Comparison of ENCODE assay signal across 31 cellular contexts in genomic region chr3:138005627-138006026, GRCh38. TPM values are rescaled to one million over a fixed set of nuclear protein-coding genes. Genes with fewer than 3 reads are reported as not detected.
DNase-seq lines count a peak whose midpoint lies in the region; ATAC-seq, FAIRE-seq and TF ChIP-seq lines count a peak whose summit lies in the region.
"Had no signal": no experiment of that assay in that cellular context is flagged by ENCODE, and none has a peak within 500 bp of the region (broad histone marks: within the 10 kb centered on the region; RNA-seq: fewer than 3 reads in every experiment).

No MANE protein-coding gene starts in this region.

- POLR2A ChIA-PET in HepG2 (lab: Yijun Ruan, JAX), result no interaction called here
- POLR2A ChIA-PET in IMR-90 (lab: Charles Lee; ENCODE audit: unreplicated experiment), result no interaction called here
- POLR2A ChIA-PET in K562 (lab: Yijun Ruan, JAX), result interaction anchor here (1.1 kb wide), 1 partner anchor 9 kb away, joined by 3 read pairs; no protein-coding TSS in a partner anchor

- no peaks in the 10 kb centered on the region for H3K79me1 ChIP-seq in IMR-90 (ENCODE audit: low read depth in 1 of 2, low read length in 2 of 2)

- CTCF ChIA-PET in HepG2 (lab: Yijun Ruan, JAX; ENCODE audit: low intra/inter-chr PET ratio, low total read pairs), result no interaction called here
- CTCF ChIA-PET in IMR-90 (lab: Yijun Ruan, JAX), result no interaction called here
- CTCF ChIA-PET in K562 (lab: Yijun Ruan, JAX; ENCODE audit: low intra/inter-chr PET ratio), result no interaction called here

- no peak overlapping the region for H3K14ac ChIP-seq in IMR-90 (replicated peaks; ENCODE audit: low read depth, low read length)

- H3K4me3 ChIP-seq in HepG2 (replicated peaks in 1 of 3; ENCODE audit: insufficient read depth in 1 of 3, low read depth in 2 of 3, low read length in 3 of 3) (no peak overlapping the region), right lobe of liver (no peak overlapping the region), IMR-90 (ENCODE audit: insufficient read depth, low read depth, low read length) (no peak overlapping the region), K562 (no peak overlapping the region), stomach (peak overlapping the region in 1 of 4 donors; percentile 31), prostate gland (no peak overlapping the region)
- H3K4me3 ChIP-seq: BLaER1 had no signal

- no peak for TF ChIP-seq EP300 in HepG2 (IDR thresholded peaks at IDR 0.05; ENCODE audit: low read depth in 2 of 2, low read length in 2 of 2)
- no peak for TF ChIP-seq EP300 in HepG2 (CRISPR knock-in tag; IDR thresholded peaks at IDR 0.05; ENCODE audit: borderline replicate concordance)
- TF ChIP-seq EP300 in K562 (IDR thresholded peaks at IDR 0.05; ENCODE audit: low read length), result no peak
- TF ChIP-seq EP300 in stomach (IDR thresholded peaks at IDR 0.05), result no peak

- H2BK20ac ChIP-seq in IMR-90 (ENCODE audit: low read depth, low read length), result no peak overlapping the region

- H4K5ac ChIP-seq in IMR-90 (ENCODE audit: low read depth, low read length), result no peak overlapping the region

- H3K79me2 ChIP-seq in HepG2 (ENCODE audit: insufficient read depth, low read length) (no peaks in the 10 kb centered on the region), K562 (ENCODE audit: control insufficient read depth, insufficient read depth, low read length) (no peaks in the 10 kb centered on the region)

- TF ChIP-seq RAD21 in HepG2 (CRISPR knock-in tag; IDR thresholded peaks at IDR 0.05) (no peak), IMR-90 (IDR thresholded peaks at IDR 0.05; ENCODE audit: low read length) (no peak), K562 (CRISPR knock-in tag; conservative IDR thresholded peaks at IDR 0.05 in 1 of 2, IDR thresholded peaks at IDR 0.05 in 1 of 2) (no peak)

- in situ Hi-C loops in HepG2 (cut with HindIII; ENCODE audit: extremely low pct_ligation_motif_present, low pct_unique_long_range_greater_than_20kb), result no loop called here
- in situ Hi-C loops in IMR-90 (cut with MboI; ENCODE audit: low sequenced_read_pairs), result no loop called here
- in situ Hi-C loops in K562 (cut with MboI), result no loop called here

- no peak overlapping the region for H2BK120ac ChIP-seq in IMR-90 (ENCODE audit: low read depth, low read length)

- no peak overlapping the region for H3K23ac ChIP-seq in IMR-90 (ENCODE audit: low read depth, low read length)

- H2AFZ ChIP-seq in HepG2 (ENCODE audit: low read length) (no peak overlapping the region), IMR-90 (replicated peaks; ENCODE audit: low read length, poor library complexity) (no peak overlapping the region), K562 (ENCODE audit: low read depth, low read length) (no peak overlapping the region)

- no peak overlapping the region for H3K56ac ChIP-seq in IMR-90 (ENCODE audit: extremely low read depth, insufficient read depth, low read length)

- H2BK15ac ChIP-seq in IMR-90 (ENCODE audit: low read depth, low read length), result no peak overlapping the region

- H3K18ac ChIP-seq in IMR-90 (ENCODE audit: low read depth, low read length), result no peak overlapping the region

- no peak overlapping the region for H3K4me2 ChIP-seq in HepG2 (ENCODE audit: low read depth, low read length)
- no peak overlapping the region for H3K4me2 ChIP-seq in IMR-90 (ENCODE audit: low read depth, low read length)
- no peak overlapping the region for H3K4me2 ChIP-seq in K562 (ENCODE audit: insufficient read depth, low read length)
- H3K4me2 ChIP-seq: BLaER1 had no signal

- no peak overlapping the region for H3K9ac ChIP-seq in HepG2 (ENCODE audit: insufficient read depth, low read depth, low read length)
- H3K9ac ChIP-seq in IMR-90 (ENCODE audit: low read depth, low read length), result no peak overlapping the region
- no peak overlapping the region for H3K9ac ChIP-seq in K562 (ENCODE audit: insufficient read depth in 1 of 2, low read depth in 2 of 2, low read length in 2 of 2)
- H3K9ac ChIP-seq: BLaER1 had no signal

- H3K9me3 ChIP-seq in HepG2 (ENCODE audit: low read length) (no peaks in the 10 kb centered on the region), right lobe of liver (no peaks in the 10 kb centered on the region), IMR-90 (ENCODE audit: control insufficient read depth, insufficient read depth, low read length) (no peaks in the 10 kb centered on the region), K562 (replicated peaks; ENCODE audit: control insufficient read depth, insufficient read depth, low read depth, low read length) (no peaks in the 10 kb centered on the region), stomach (no peaks in the 10 kb centered on the region), prostate gland (no peaks in the 10 kb centered on the region)
- H3K9me3 ChIP-seq: BE2C, BLaER1 had no signal

- intact Hi-C loops in HepG2 (cut with micrococcal nuclease; ENCODE audit: unreplicated experiment), result no loop called here
- intact Hi-C loops in right lobe of liver (cut with DNase I), result no loop called here
- intact Hi-C loops in IMR-90 (cut with micrococcal nuclease), result no loop called here
- intact Hi-C loops in K562 (cut with micrococcal nuclease), result no loop called here
- intact Hi-C loops in stomach (cut with DNase I; ENCODE audit: low total_unique reads), result no loop called here
- intact Hi-C loops in prostate gland (cut with DNase I), result no loop called here

- no TSS peak for BruUV-seq in HepG2 (replicated peaks; lab: Mats Ljungman, UMichigan)
- BruUV-seq in IMR-90 (replicated peaks; lab: Mats Ljungman, UMichigan), result no TSS peak
- no TSS peak for BruUV-seq in K562 (replicated peaks; lab: Mats Ljungman, UMichigan)

- H3K4me1 ChIP-seq in HepG2 (ENCODE audit: insufficient read depth, low read length) (no peaks in the 10 kb centered on the region), right lobe of liver (no peaks in the 10 kb centered on the region), IMR-90 (ENCODE audit: control insufficient read depth, insufficient read depth, low read length) (no peaks in the 10 kb centered on the region), K562 (replicated peaks in 1 of 2; ENCODE audit: control insufficient read depth in 2 of 2, insufficient read depth in 2 of 2, low read length in 2 of 2) (peaks cover 0 to 8% of the 10 kb centered on the region in 2 experiments; a peak in 2 of 5 replicates), stomach (peaks cover 0 to 24% (median 6%) of the 10 kb centered on the region in 4 donors), prostate gland (replicated peaks) (no peaks in the 10 kb centered on the region)
- H3K4me1 ChIP-seq: BE2C, BLaER1 had no signal

- H4K20me1 ChIP-seq in HepG2 (ENCODE audit: insufficient read depth, low read length), result no peaks in the 10 kb centered on the region
- H4K20me1 ChIP-seq in IMR-90 (ENCODE audit: insufficient read depth, low read length), result no peaks in the 10 kb centered on the region
- no peaks in the 10 kb centered on the region for H4K20me1 ChIP-seq in K562 (replicated peaks; ENCODE audit: control insufficient read depth, insufficient read depth, low read length)
- H4K20me1 ChIP-seq: BLaER1 had no signal

- no peak for TF ChIP-seq CTCF in HepG2 (CRISPR knock-in tag; IDR thresholded peaks at IDR 0.05)
- no peak for TF ChIP-seq CTCF in right lobe of liver (IDR thresholded peaks at IDR 0.05)
- no peak for TF ChIP-seq CTCF in IMR-90 (conservative IDR thresholded peaks at IDR 0.05; ENCODE audit: low read depth, low read length)
- TF ChIP-seq CTCF in K562 (IDR thresholded peaks at IDR 0.05 in 2 of 3, conservative IDR thresholded peaks at IDR 0.05 in 1 of 3; ENCODE audit: insufficient read depth in 2 of 3, low read depth in 1 of 3, low read length in 3 of 3), result no peak
- no peak for TF ChIP-seq CTCF in stomach (IDR thresholded peaks at IDR 0.05)
- no peak for TF ChIP-seq CTCF in prostate gland (IDR thresholded peaks at IDR 0.05)

- no peak overlapping the region for H3K4ac ChIP-seq in IMR-90 (ENCODE audit: low read depth, low read length)

- H3K27ac ChIP-seq in HepG2 (ENCODE audit: extremely low read length, insufficient read depth, low read length) (no peak overlapping the region), right lobe of liver (no peak overlapping the region), IMR-90 (ENCODE audit: insufficient read depth, low read length) (no peak overlapping the region), K562 (ENCODE audit: extremely low read depth, low read depth, low read length) (no peak overlapping the region), stomach (peak overlapping the region in 4 of 5 donors; percentile 80 to 95 (median 88)), prostate gland (no peak overlapping the region)
- H3K27ac ChIP-seq: 22Rv1, BLaER1 had no signal

- TF ChIP-seq POLR2A in HepG2 (IDR thresholded peaks at IDR 0.05; ENCODE audit: insufficient read depth in 1 of 2, low read depth in 2 of 2, low read length in 2 of 2) (no peak), right lobe of liver (IDR thresholded peaks at IDR 0.05) (no peak), IMR-90 (IDR thresholded peaks at IDR 0.05; ENCODE audit: low read depth, low read length) (no peak), K562 (conservative IDR thresholded peaks at IDR 0.05) (no peak), stomach (IDR thresholded peaks at IDR 0.05) (no peak), prostate gland (IDR thresholded peaks at IDR 0.05) (no peak)

- ATAC-seq in HepG2, result no peak
- ATAC-seq in right lobe of liver, result no peak
- ATAC-seq in IMR-90 (ENCODE audit: low read depth), result no peak
- no peak for ATAC-seq in K562

- dilution Hi-C loops in IMR-90 (cut with HindIII; ENCODE audit: low sequenced_read_pairs, unreplicated experiment), result no loop called here

- H4K8ac ChIP-seq in IMR-90 (ENCODE audit: low read depth in 2 of 2, low read length in 2 of 2), result no peak overlapping the region

- H3K36me3 ChIP-seq in HepG2 (replicated peaks in 1 of 2; ENCODE audit: control insufficient read depth in 1 of 2, insufficient read depth in 2 of 2, low read length in 2 of 2) (no peaks in the 10 kb centered on the region), right lobe of liver (no peaks in the 10 kb centered on the region), IMR-90 (ENCODE audit: control insufficient read depth, insufficient read depth, low read length) (no peaks in the 10 kb centered on the region), K562 (ENCODE audit: control insufficient read depth, insufficient read depth, low read length) (no peaks in the 10 kb centered on the region), stomach (peaks cover 0 to 8% (median 6%) of the 10 kb centered on the region in 4 donors), prostate gland (no peaks in the 10 kb centered on the region)
- H3K36me3 ChIP-seq: BE2C, BLaER1 had no signal

- no peak for FAIRE-seq in HepG2 (lab: Jason Lieb, UNC)
- no peak for FAIRE-seq in K562 (lab: Jason Lieb, UNC)
- FAIRE-seq: GM12892, GM18507 had no signal

- H3K27me3 ChIP-seq in HepG2 (ENCODE audit: control insufficient read depth in 1 of 2, insufficient read depth in 2 of 2, low read length in 2 of 2) (no peaks in the 10 kb centered on the region; a peak in 1 of 5 replicates), right lobe of liver (no peaks in the 10 kb centered on the region), IMR-90 (ENCODE audit: control insufficient read depth, insufficient read depth, low read length) (no peaks in the 10 kb centered on the region), K562 (ENCODE audit: control insufficient read depth in 2 of 2, insufficient read depth in 2 of 2, low read length in 2 of 2) (peaks cover 0 to 2% of the 10 kb centered on the region in 2 experiments; a peak in 1 of 5 replicates), stomach (no peaks in the 10 kb centered on the region), prostate gland (replicated peaks; ENCODE audit: insufficient read depth) (no peaks in the 10 kb centered on the region)
- H3K27me3 ChIP-seq: BLaER1 had no signal

- DNase-seq in HepG2 (ENCODE audit: low spot score) (no peak), right lobe of liver (no peak), IMR-90 (no peak), K562 (ENCODE audit: extremely low read depth in 1 of 4, low spot score in 3 of 4) (no peak), stomach (no peak), NCI-H510A (lab: John Stamatoyannopoulos, UW) (no peak), dedifferentiated amniotic fluid mesenchymal stem cell (ENCODE audit: extremely low spot score) (no peak), prostate gland (ENCODE audit: low spot score) (no peak)
- DNase-seq: ACHN; BE2C; C1 segment of cervical spinal cord; CD4-positive, alpha-beta memory T cell; CD4-positive, CD25-positive, alpha-beta regulatory T cell; CD8-positive, alpha-beta memory T cell; COR-L47; DMS 273 treated with DMSO at 0.1 percent for 48 hours; DMS153; DMS53; DMS79; DND-41; EL; GF-D8 had no signal

- no peaks in the 10 kb centered on the region for H3K9me1 ChIP-seq in IMR-90 (ENCODE audit: insufficient read depth, low read length)
- no peaks in the 10 kb centered on the region for H3K9me1 ChIP-seq in K562 (ENCODE audit: control insufficient read depth, insufficient read depth, low read length)

- H2AK5ac ChIP-seq in IMR-90 (ENCODE audit: low read depth, low read length), result no peak overlapping the region

- H2AK9ac ChIP-seq in IMR-90 (replicated peaks; ENCODE audit: low read depth, low read length, poor library complexity), result no peak overlapping the region

- H2BK5ac ChIP-seq in IMR-90 (ENCODE audit: low read depth, low read length, poor library complexity, severe bottlenecking), result no peak overlapping the region

- no peak overlapping the region for H4K91ac ChIP-seq in IMR-90 (ENCODE audit: insufficient read depth, low read depth, low read length)

RNA-seq across cellular contexts. Expression of gene CLDN18, which starts 4.3 kb away (rescaled TPM):
- total RNA-seq in HepG2 (2016; rRNA removed; fragmentation: Illumina TruSeq; extraction: Trizol) (not detected in 2 replicates), right lobe of liver (not detected), IMR-90 (2012; rRNA removed) (not detected in 2 replicates), K562 (2014; rRNA removed) (0.04 TPM in 1 of 2 replicates, not detected in the other), K562 (2014; rRNA removed; fragmentation: Illumina TruSeq; extraction: Trizol) (not detected in 2 replicates), K562 (2015; rRNA removed; fragmentation: Illumina TruSeq; extraction: Trizol) (not detected in 2 replicates), K562 (2021) (0.11 TPM in 2 replicates), stomach (1,000 to 10,000 TPM in 1 of 5 donors, 100 to 1,000 TPM in 2, 1 to 10 TPM in 2; 1.4 to 1,096 (median 161) TPM), prostate gland (under 1 TPM in 1 of 2 donors, not detected in 1; 0.57 TPM)
- not detected in 2 replicates for total RNA-seq in HepG2 (2016; cell fraction: cytosol; rRNA removed; fragmentation: Illumina TruSeq; extraction: Trizol; ENCODE audit: low read depth)
- not detected in 2 replicates for total RNA-seq in HepG2 (2016; cell fraction: insoluble cytoplasmic fraction; rRNA removed; fragmentation: Illumina TruSeq; extraction: Trizol)
- not detected in 2 replicates for total RNA-seq in HepG2 (2016; cell fraction: membrane; rRNA removed; fragmentation: Illumina TruSeq; extraction: Trizol)
- not detected in 2 replicates for total RNA-seq in HepG2 (2016; cell fraction: nucleus; rRNA removed; fragmentation: Illumina TruSeq; extraction: Trizol)
- polyA plus RNA-seq in HepG2 (2011; rRNA removed) (not detected in 2 replicates), IMR-90 (2012; rRNA removed) (not detected in 2 replicates), K562 (2011; rRNA removed) (not detected in 2 replicates), K562 (2014; fragmentation: Illumina TruSeq; extraction: Trizol) (not detected in 2 replicates), K562 (2014; fragmentation: Nextera tagmentation; extraction: Ambion mirVana) (not detected), K562 (2014; rRNA removed) (not detected in 2 replicates), stomach (100 to 1,000 TPM; 128 to 441 (median 211) TPM)
- polyA plus RNA-seq in HepG2 (2011; cell fraction: cytosol; rRNA removed), result not detected in 2 replicates
- not detected in 2 replicates for polyA plus RNA-seq in HepG2 (2011; cell fraction: nucleus; rRNA removed)
- polyA plus RNA-seq in HepG2 (2012), result not detected in 2 replicates
- not detected in 2 replicates for polyA plus RNA-seq in HepG2 (2016; cell fraction: cytosol; fragmentation: Illumina TruSeq; extraction: Trizol; ENCODE audit: low read depth)
- polyA plus RNA-seq in HepG2 (2016; cell fraction: insoluble cytoplasmic fraction; fragmentation: Illumina TruSeq; extraction: Trizol; ENCODE audit: low read depth), result not detected in 2 replicates
- polyA plus RNA-seq in HepG2 (2016; cell fraction: membrane; fragmentation: Illumina TruSeq; extraction: Trizol; ENCODE audit: low read depth), result not detected in 2 replicates
- polyA plus RNA-seq in HepG2 (2016; cell fraction: nucleus; fragmentation: Illumina TruSeq; extraction: Trizol; ENCODE audit: insufficient read depth, low read depth), result not detected in 2 replicates
- not detected in 2 replicates for polyA minus RNA-seq in HepG2 (2011; rRNA and poly(A)+ RNA removed; ENCODE audit: low replicate concordance)
- polyA minus RNA-seq in HepG2 (2011; cell fraction: cytosol; rRNA and poly(A)+ RNA removed), result not detected in 2 replicates
- polyA minus RNA-seq in HepG2 (2011; cell fraction: nucleus; rRNA and poly(A)+ RNA removed), result not detected in 2 replicates
- not detected in 2 replicates for polyA plus RNA-seq in IMR-90 (2012; cell fraction: cytosol; rRNA removed)
- not detected in 2 replicates for polyA plus RNA-seq in IMR-90 (2012; cell fraction: nucleus; rRNA removed; ENCODE audit: low replicate concordance)
- not detected in 2 replicates for total RNA-seq in K562 (2011; cell fraction: chromatin; rRNA removed; ENCODE audit: low replicate concordance)
- total RNA-seq in K562 (2011; cell fraction: nucleolus; rRNA removed), result not detected in 2 replicates
- not detected in 2 replicates for total RNA-seq in K562 (2011; cell fraction: nucleoplasm; rRNA removed)
- polyA plus RNA-seq in K562 (2011; cell fraction: cytosol; rRNA removed), result not detected in 2 replicates
- polyA plus RNA-seq in K562 (2011; cell fraction: nucleus; rRNA removed), result not detected in 2 replicates
- not detected in 2 replicates for polyA plus RNA-seq in K562 (2012)
- not detected in 2 replicates for polyA minus RNA-seq in K562 (2011; rRNA and poly(A)+ RNA removed)
- polyA minus RNA-seq in K562 (2011; cell fraction: cytosol; rRNA and poly(A)+ RNA removed), result not detected in 2 replicates
- not detected in 2 replicates for polyA minus RNA-seq in K562 (2011; cell fraction: nucleus; rRNA and poly(A)+ RNA removed)
- total RNA-seq: A673; CD4-positive, alpha-beta memory T cell; CD4-positive, CD25-positive, alpha-beta regulatory T cell; CD8-positive, alpha-beta memory T cell; Daoy; G401 had no signal
- polyA plus RNA-seq: AG04450; CD14-positive monocyte; CD4-positive, alpha-beta memory T cell; CD4-positive, CD25-positive, alpha-beta regulatory T cell; CD8-positive, alpha-beta memory T cell had no signal

Comparison
In these comparisons a context has a peak if more than half of its experiments do, and no peak if none do; other contexts are left out.
1. H3K27ac ChIP-seq: peak in stomach (4 of 5); none in HepG2 (single experiment), right lobe of liver (0 of 3), IMR-90 (single experiment), K562 (single experiment) and prostate gland (0 of 2).
2. Of the 241 proteins assayed by ChIP-seq in both HepG2 and K562: peak only in HepG2: MAFF and MAFK; only in K562: none; in both: none; in neither: 239.